8 cellular contexts compared by ENCODE assay signal in genomic region chr1:121183867-121184266, GRCh38. TPM values are rescaled to one million over a fixed set of nuclear protein-coding genes. Genes with fewer than 3 reads are reported as not detected.
DNase-seq lines count a peak whose midpoint lies in the region; ATAC-seq and TF ChIP-seq lines count a peak whose summit lies in the region.
"Not testable (repeated sequence)": the region's sequence is repeated elsewhere in the genome, so short reads cannot be mapped to it uniquely, and the experiment has no call there.

No MANE protein-coding gene starts in this region.

- H3K9ac ChIP-seq in H9 (ENCODE audit: extremely low read depth, insufficient read length, low read length); smooth muscle cell (ENCODE audit: low read depth): not testable (repeated sequence)

- H2BK15ac ChIP-seq in H9 (ENCODE audit: low read depth, low read length), result not testable (repeated sequence)

- H3K79me2 ChIP-seq in ACC112 (ENCODE audit: control insufficient read depth, insufficient read depth, low read length, unreplicated experiment); H9 (ENCODE audit: insufficient read depth, low read length); PC-9 (ENCODE audit: low read depth); smooth muscle cell (ENCODE audit: low read depth): not testable (repeated sequence)

- not testable (repeated sequence) for H4K20me1 ChIP-seq in H9 (ENCODE audit: control insufficient read depth, insufficient read depth, insufficient read length); PC-9 (ENCODE audit: insufficient read depth); smooth muscle cell (ENCODE audit: low read depth)

- not testable (repeated sequence) for H2BK12ac ChIP-seq in H9 (ENCODE audit: insufficient read length, low read depth, low read length)

- H2AK5ac ChIP-seq in H9 (ENCODE audit: insufficient read length, low read length), result not testable (repeated sequence)

- H3K79me1 ChIP-seq in H9 (ENCODE audit: insufficient read depth, low read depth, low read length, poor library complexity, severe bottlenecking), result not testable (repeated sequence)

- not testable (repeated sequence) for H3K4ac ChIP-seq in H9 (ENCODE audit: low read depth, low read length)

- TF ChIP-seq CTCF in H9 (conservative IDR thresholded peaks at IDR 0.05); PC-9 (conservative IDR thresholded peaks at IDR 0.05); chondrocyte (IDR thresholded peaks at IDR 0.05); mesothelial cell of epicardium (IDR thresholded peaks at IDR 0.05; ENCODE audit: unreplicated experiment); smooth muscle cell (IDR thresholded peaks at IDR 0.05; ENCODE audit: borderline replicate concordance, insufficient read depth, poor library complexity, severe bottlenecking): not testable (repeated sequence)

- not testable (repeated sequence) for H3K36me3 ChIP-seq in ACC112 (ENCODE audit: insufficient read depth, low read length); PC-9 (ENCODE audit: low read depth); smooth muscle cell (ENCODE audit: low read depth)

- peak; percentile 27 for DNase-seq in H9
- peak; percentile 22 to 33 for DNase-seq in PC-9
- DNase-seq in activated CD8-positive, alpha-beta memory T cell treated with anti-CD3 and anti-CD28 coated beads, Interleukin-2, amount 10 ng/mL, durations not matched to agents 7 days and 5 days; chondrocyte (ENCODE audit: low spot score); smooth muscle cell (lab: John Stamatoyannopoulos, UW; ENCODE audit: unreplicated experiment): not testable (repeated sequence)
- peak; percentile 30 for DNase-seq in Right ventricle myocardium superior
- DNase-seq in mesothelial cell of epicardium (ENCODE audit: low spot score in 2 of 2, unreplicated experiment in 2 of 2), result peak in 1 of 2 experiments; percentile 37

- H3K9me2 ChIP-seq in PC-9 (ENCODE audit: insufficient read depth), result not testable (repeated sequence)

- not testable (repeated sequence) for H3K56ac ChIP-seq in H9 (ENCODE audit: insufficient read length, low read depth, low read length)

- H2AFZ ChIP-seq in ACC112 (ENCODE audit: low read length, unreplicated experiment); H9 (ENCODE audit: low read length); PC-9; smooth muscle cell (ENCODE audit: low read depth): not testable (repeated sequence)

- H3K36me3 Mint-ChIP-seq in H9 (ENCODE audit: insufficient read depth in 1 of 3, low read depth in 3 of 3); activated CD8-positive, alpha-beta memory T cell treated with anti-CD3 and anti-CD28 coated beads, Interleukin-2, amount 10 ng/mL, durations not matched to agents 7 days and 5 days; chondrocyte (ENCODE audit: low read depth); mesothelial cell of epicardium: not testable (repeated sequence)

- not testable (repeated sequence) for H2BK20ac ChIP-seq in H9 (ENCODE audit: low read depth, low read length, poor library complexity, severe bottlenecking)

- H3K23ac ChIP-seq in H9 (ENCODE audit: insufficient read length, low read depth, low read length), result not testable (repeated sequence)

- not testable (repeated sequence) for H3K9me3 Mint-ChIP-seq in H9; activated CD8-positive, alpha-beta memory T cell treated with anti-CD3 and anti-CD28 coated beads, Interleukin-2, amount 10 ng/mL, durations not matched to agents 7 days and 5 days (ENCODE audit: low read depth); chondrocyte (ENCODE audit: low read depth); mesothelial cell of epicardium

- not testable (repeated sequence) for H3K14ac ChIP-seq in H9 (ENCODE audit: insufficient read depth, low read length)

- not testable (repeated sequence) for H3F3A ChIP-seq in PC-9 (ENCODE audit: insufficient read depth, low read depth); smooth muscle cell (ENCODE audit: low read depth)

- H4K5ac ChIP-seq in H9 (ENCODE audit: insufficient read length, low read depth, low read length), result not testable (repeated sequence)

- no CpG with 5 or more reads among the region's 31 CpGs for WGBS in H9 (ENCODE audit: extremely low coverage, insufficient read length, low lambda C conversion rate)
- WGBS in smooth muscle cell (ENCODE audit: low lambda C conversion rate), result no CpG with 5 or more reads among the region's 31 CpGs

- CTCF ChIA-PET in PC-9 (lab: Charles Lee); activated CD8-positive, alpha-beta memory T cell treated with anti-CD3 and anti-CD28 coated beads, Interleukin-2, amount 10 ng/mL, durations not matched to agents 7 days and 5 days (lab: Charles Lee): not testable (repeated sequence)

- H3K27ac Mint-ChIP-seq in H9; activated CD8-positive, alpha-beta memory T cell treated with anti-CD3 and anti-CD28 coated beads, Interleukin-2, amount 10 ng/mL, durations not matched to agents 7 days and 5 days; chondrocyte (ENCODE audit: unreplicated experiment); mesothelial cell of epicardium: not testable (repeated sequence)

- intact Hi-C loops in PC-9 (cut with micrococcal nuclease; ENCODE audit: unreplicated experiment); Right ventricle myocardium superior (cut with DNase I): not testable (repeated sequence)

- not testable (repeated sequence) for H2BK120ac ChIP-seq in H9 (ENCODE audit: low read depth, low read length, poor library complexity, severe bottlenecking)

- not testable (repeated sequence) for H3K27ac ChIP-seq in ACC112 (ENCODE audit: low read depth, low read length); H9 (ENCODE audit: insufficient read length, low read depth, low read length); PC-9; smooth muscle cell (ENCODE audit: low read depth)

- H3K23me2 ChIP-seq in H9 (ENCODE audit: insufficient read length, low read depth, low read length, poor library complexity, severe bottlenecking), result not testable (repeated sequence)

- H3K27me3 Mint-ChIP-seq in H9 (ENCODE audit: low read depth); activated CD8-positive, alpha-beta memory T cell treated with anti-CD3 and anti-CD28 coated beads, Interleukin-2, amount 10 ng/mL, durations not matched to agents 7 days and 5 days; chondrocyte (ENCODE audit: low read depth); mesothelial cell of epicardium (ENCODE audit: low read depth): not testable (repeated sequence)

- BruUV-seq in PC-9 (replicated peaks; lab: Mats Ljungman, UMichigan), result not testable (repeated sequence)

- H3K4me3 ChIP-seq in ACC112 (ENCODE audit: low read depth, low read length), result peak overlapping the region; percentile 71
- H3K4me3 ChIP-seq in PC-9, result peak overlapping the region; percentile 65
- peak overlapping the region; percentile 56 for H3K4me3 ChIP-seq in smooth muscle cell

- H4K91ac ChIP-seq in H9 (ENCODE audit: insufficient read length, low read depth, low read length), result not testable (repeated sequence)

- not testable (repeated sequence) for H3K4me1 Mint-ChIP-seq in H9; activated CD8-positive, alpha-beta memory T cell treated with anti-CD3 and anti-CD28 coated beads, Interleukin-2, amount 10 ng/mL, durations not matched to agents 7 days and 5 days; chondrocyte (ENCODE audit: low read depth); mesothelial cell of epicardium

- H3K27me3 ChIP-seq in ACC112 (ENCODE audit: insufficient read depth, low read length); H9 (ENCODE audit: insufficient read depth, low read length); PC-9 (ENCODE audit: insufficient read depth, low read depth); smooth muscle cell (ENCODE audit: low read depth): not testable (repeated sequence)

- H3K4me3 Mint-ChIP-seq in H9 (peak overlapping the region; percentile 54 to 77), chondrocyte (ENCODE audit: unreplicated experiment) (peak overlapping the region; percentile 28), mesothelial cell of epicardium (peak overlapping the region; percentile 13)
- H3K4me3 Mint-ChIP-seq in activated CD8-positive, alpha-beta memory T cell treated with anti-CD3 and anti-CD28 coated beads, Interleukin-2, amount 10 ng/mL, durations not matched to agents 7 days and 5 days, result peak overlapping the region; percentile 85

- H3K9me3 ChIP-seq in H9 (ENCODE audit: control insufficient read depth, low read depth, low read length); PC-9 (ENCODE audit: insufficient read depth, low read depth); smooth muscle cell (replicated peaks; ENCODE audit: low read depth): not testable (repeated sequence)

- POLR2A ChIA-PET in PC-9 (lab: Charles Lee; ENCODE audit: unreplicated experiment), result not testable (repeated sequence)

- H3T11ph ChIP-seq in H9 (ENCODE audit: low read length), result not testable (repeated sequence)

- not testable (repeated sequence) for H3K18ac ChIP-seq in H9 (ENCODE audit: insufficient read length, low read depth, low read length)

- H3K4me1 ChIP-seq in ACC112 (ENCODE audit: control insufficient read depth, insufficient read depth, low read length, unreplicated experiment); H9 (ENCODE audit: insufficient read depth, low read length); PC-9 (replicated peaks; ENCODE audit: insufficient read depth); smooth muscle cell (ENCODE audit: low read depth): not testable (repeated sequence)

- ATAC-seq in activated CD8-positive, alpha-beta memory T cell treated with anti-CD3 and anti-CD28 coated beads, Interleukin-2, amount 10 ng/mL, durations not matched to agents 7 days and 5 days; Right ventricle myocardium superior (ENCODE audit: poor library complexity): not testable (repeated sequence)

- not testable (repeated sequence) for H2BK5ac ChIP-seq in H9 (ENCODE audit: insufficient read length, low read length)

- not testable (repeated sequence) for H4K8ac ChIP-seq in H9 (replicated peaks; ENCODE audit: insufficient read length, low read depth, low read length)

- H3K4me2 ChIP-seq in H9 (ENCODE audit: insufficient read depth, insufficient read length, low read length), result not testable (repeated sequence)
- H3K4me2 ChIP-seq in PC-9, result peak overlapping the region; percentile 90
- peak overlapping the region; percentile 82 for H3K4me2 ChIP-seq in smooth muscle cell

RNA-seq across cellular contexts. Expression of gene FAM72B, which starts 0.3 kb away (rescaled TPM):
- 8.5 and 9.2 TPM in 2 replicates for total RNA-seq in H9 (2021)
- total RNA-seq in PC-9 (2021), result 17.7 and 19.4 TPM in 2 replicates
- total RNA-seq in activated CD8-positive, alpha-beta memory T cell treated with anti-CD3 and anti-CD28 coated beads, Interleukin-2, amount 10 ng/mL, durations not matched to agents 7 days and 5 days, result 10 to 100 TPM; 34.9 to 41.1 TPM
- 1.3 to 2.5 TPM (median 1.3 TPM) in 3 replicates for total RNA-seq in chondrocyte
- not detected for total RNA-seq in Right ventricle myocardium superior
- total RNA-seq in mesothelial cell of epicardium, result 2.2 to 4.1 TPM (median 2.4 TPM) in 3 replicates
- total RNA-seq in smooth muscle cell, result 1.7 and 2.6 TPM in 2 replicates
- 0.70 and 1.6 TPM in 2 replicates for polyA plus RNA-seq in smooth muscle cell

RNA-seq across cellular contexts. Expression of gene SRGAP2C, which starts 0.9 kb away (rescaled TPM):
- total RNA-seq in H9 (2021) (16.5 and 17.0 TPM in 2 replicates), PC-9 (2021) (49.9 and 54.0 TPM in 2 replicates), chondrocyte (34.2 to 39.6 TPM (median 38.8 TPM) in 3 replicates), Right ventricle myocardium superior (10.8 TPM), mesothelial cell of epicardium (20.9 to 23.3 TPM (median 21.6 TPM) in 3 replicates), smooth muscle cell (14.7 and 18.1 TPM in 2 replicates)
- total RNA-seq in activated CD8-positive, alpha-beta memory T cell treated with anti-CD3 and anti-CD28 coated beads, Interleukin-2, amount 10 ng/mL, durations not matched to agents 7 days and 5 days, result 10 to 100 TPM; 37.1 to 40.9 TPM
- polyA plus RNA-seq in smooth muscle cell, result 10.4 and 11.3 TPM in 2 replicates

Comparison
In these comparisons a context has a peak if more than half of its experiments do, and no peak if none do; other contexts are left out.
1. H3K4me3 Mint-ChIP-seq: peak in every context shown above with its lines; median percentile 85 in activated CD8-positive, alpha-beta memory T cell treated with anti-CD3 and anti-CD28 coated beads, Interleukin-2, amount 10 ng/mL, durations not matched to agents 7 days and 5 days; 66 in H9; 28 in chondrocyte; 13 in mesothelial cell of epicardium.